In the genomic region with DNA sequence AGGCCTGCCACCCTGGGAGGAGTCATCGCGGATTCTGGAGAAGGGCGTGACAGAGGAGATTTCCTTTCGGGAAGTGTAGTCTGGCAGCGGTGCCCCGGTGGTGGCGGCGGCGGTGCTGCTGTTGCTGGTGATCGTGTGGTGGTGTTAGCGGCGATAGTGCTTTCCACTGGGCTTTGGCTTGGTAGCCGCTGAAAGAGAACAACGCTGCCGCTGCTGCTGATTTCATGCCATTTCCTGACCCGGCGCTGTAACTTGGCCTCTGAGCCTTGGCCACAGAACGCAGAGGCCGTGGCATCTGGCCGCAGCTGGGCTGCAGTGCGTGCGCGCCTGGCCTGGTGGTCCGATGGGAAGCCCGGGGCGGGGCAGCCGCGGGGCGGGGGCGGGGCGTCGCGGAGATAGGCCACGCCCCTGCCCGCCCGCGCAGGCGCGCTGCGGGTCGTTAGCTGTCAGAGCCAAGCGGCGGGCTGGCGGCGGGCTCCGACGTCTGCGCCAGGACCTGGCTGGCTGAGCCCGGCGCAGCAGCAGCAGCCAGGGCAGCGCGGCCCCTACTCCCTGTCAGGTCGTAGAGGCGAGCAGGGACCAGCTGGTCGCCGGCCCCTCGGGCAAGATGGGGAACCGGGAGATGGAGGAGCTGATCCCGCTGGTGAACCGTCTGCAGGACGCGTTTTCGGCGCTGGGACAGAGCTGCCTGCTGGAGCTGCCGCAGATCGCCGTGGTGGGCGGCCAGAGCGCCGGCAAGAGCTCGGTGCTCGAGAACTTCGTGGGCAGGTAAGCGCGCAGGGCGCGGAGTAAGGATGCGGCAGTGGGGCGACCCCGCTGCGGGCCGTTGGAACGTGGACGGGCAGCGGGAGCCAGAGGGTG, we compare ENCODE assay signal across 8 cellular contexts. TPM values are rescaled to one million over a fixed set of nuclear protein-coding genes. Genes with fewer than 3 reads are reported as not detected.
A peak's percentile ranks its signal among the peaks of the same experiment; 100 is the strongest.
DNase-seq lines count a peak whose midpoint lies in the region; ATAC-seq and TF ChIP-seq lines count a peak whose summit lies in the region.

A gene (plus strand): TSS at position 449 of the 861 bp plus-strand sequence. CDS start 159 bp downstream, at position 608.

- H3K36me3 ChIP-seq in iPS-20b (ENCODE audit: insufficient read depth, low read depth, low read length), result no peaks in the 10 kb centered on the region
- H3K36me3 ChIP-seq in skeletal muscle satellite cell (ENCODE audit: insufficient read depth, low read length), result no peaks in the 10 kb centered on the region
- H3K36me3 ChIP-seq in Karpas-422 (ENCODE audit: insufficient read depth, low read length), result no peaks in the 10 kb centered on the region

- peak within 1 kb of the TSS; percentile 73 for H3K27ac Mint-ChIP-seq in MCF 10A (ENCODE audit: low read depth, unreplicated experiment)

- H2AFZ ChIP-seq in Karpas-422 (ENCODE audit: low read length), result no peak within 1 kb of the TSS

- no peaks in the 10 kb centered on the region for H3K36me3 Mint-ChIP-seq in MCF 10A (ENCODE audit: insufficient read depth, unreplicated experiment)

- H3K4me1 Mint-ChIP-seq in MCF 10A (ENCODE audit: insufficient read depth, unreplicated experiment), result peaks cover 16% of the 10 kb centered on the region

- H3K27me3 Mint-ChIP-seq in MCF 10A (ENCODE audit: insufficient read depth, unreplicated experiment), result peaks cover 33% of the 10 kb centered on the region

- peak within 1 kb of the TSS; percentile 65; the same call in 1 of the 2 replicates for H3K9ac ChIP-seq in iPS-20b (ENCODE audit: low read depth, low read length)
- H3K9ac ChIP-seq in skeletal muscle satellite cell (ENCODE audit: low read depth, low read length), result peak within 1 kb of the TSS; percentile 74
- no peak within 1 kb of the TSS for H3K9ac ChIP-seq in Karpas-422 (ENCODE audit: low read length)

- no peak for TF ChIP-seq CTCF in GM12875 (IDR thresholded peaks at IDR 0.05; ENCODE audit: borderline replicate concordance, insufficient read depth, low read depth, low read length)
- TF ChIP-seq CTCF in MCF 10A (IDR thresholded peaks at IDR 0.05; ENCODE audit: unreplicated experiment), result no peak

- POLR2A ChIA-PET in MCF 10A (lab: Yijun Ruan, JAX), result interaction anchor here (0.6 to 3.0 kb wide), 10 partner anchors 9 to 142 kb away, joined by 3 to 18 read pairs (median 4); a partner anchor contains a TSS

- peaks cover 42% of the 10 kb centered on the region for H3K27me3 ChIP-seq in iPS-20b (ENCODE audit: insufficient read depth, low read length)
- peaks cover 5% of the 10 kb centered on the region for H3K27me3 ChIP-seq in skeletal muscle satellite cell (ENCODE audit: control insufficient read depth, insufficient read depth, low read length)
- no peaks in the 10 kb centered on the region for H3K27me3 ChIP-seq in Karpas-422 (ENCODE audit: low read length)

- peak within 1 kb of the TSS; percentile 71 for H3K4me3 Mint-ChIP-seq in MCF 10A (ENCODE audit: unreplicated experiment)

- H3K9me3 ChIP-seq in iPS-20b (ENCODE audit: insufficient read depth, low read depth, low read length) (no peaks in the 10 kb centered on the region), skeletal muscle satellite cell (replicated peaks; ENCODE audit: low read length) (no peaks in the 10 kb centered on the region), Karpas-422 (ENCODE audit: low read length) (no peaks in the 10 kb centered on the region)

- H4K20me1 ChIP-seq in Karpas-422 (ENCODE audit: insufficient read depth, low read depth, low read length), result no peaks in the 10 kb centered on the region

- no TSS peak for BruUV-seq in MCF 10A (replicated peaks; lab: Mats Ljungman, UMichigan)

- H3K9me2 ChIP-seq in Karpas-422 (replicated peaks; ENCODE audit: insufficient read depth, low read length), result no peaks in the 10 kb centered on the region

- H3K4me3 ChIP-seq in GM12875 (ENCODE audit: low read depth, low read length) (peak within 1 kb of the TSS; percentile 68), iPS-20b (ENCODE audit: low read length) (peak within 1 kb of the TSS; percentile 66), skeletal muscle satellite cell (ENCODE audit: low read length) (peak within 1 kb of the TSS; percentile 87), Karpas-422 (ENCODE audit: low read length) (no peak within 1 kb of the TSS)

- peak within 1 kb of the TSS; percentile 100 for H3K4me2 ChIP-seq in skeletal muscle satellite cell (ENCODE audit: low read length)
- H3K4me2 ChIP-seq in Karpas-422 (ENCODE audit: low read depth, low read length, poor library complexity, severe bottlenecking), result no peak within 1 kb of the TSS

- no peak within 1 kb of the TSS for H3K27ac ChIP-seq in iPS-20b (ENCODE audit: low read length)
- H3K27ac ChIP-seq in Karpas-422 (ENCODE audit: low read length), result no peak within 1 kb of the TSS

- intact Hi-C loops in MCF 10A (cut with micrococcal nuclease), result no loop called here

- H3K4me1 ChIP-seq in iPS-20b (ENCODE audit: insufficient read depth, low read length), result no peaks in the 10 kb centered on the region
- H3K4me1 ChIP-seq in skeletal muscle satellite cell (ENCODE audit: control insufficient read depth, insufficient read depth, low read length), result peaks cover 7% of the 10 kb centered on the region
- peaks cover 6% of the 10 kb centered on the region; the same call in 1 of the 2 replicates for H3K4me1 ChIP-seq in Karpas-422 (ENCODE audit: low read length)

- CTCF ChIA-PET in MCF 10A (lab: Yijun Ruan, JAX), result interaction anchor here (0.6 to 5.5 kb wide), 16 partner anchors 11 to 603 kb away, joined by 3 to 52 read pairs (median 4); a partner anchor contains a TSS

- no peaks in the 10 kb centered on the region for H3K9me3 Mint-ChIP-seq in MCF 10A (ENCODE audit: unreplicated experiment)

- H3K79me2 ChIP-seq in Karpas-422 (ENCODE audit: low read length), result no peaks in the 10 kb centered on the region

- peak; percentile 56 for DNase-seq in NCI-H1694 (lab: John Stamatoyannopoulos, UW)
- peak; percentile 86 for DNase-seq in UCSD-AML1 (lab: John Stamatoyannopoulos, UW; ENCODE audit: unreplicated experiment)
- peak; percentile 74 for DNase-seq in MCF 10A (ENCODE audit: unreplicated experiment)
- DNase-seq in Karpas-422, result no peak

- ATAC-seq in HG02642 (IDR thresholded peaks at IDR 0.05; ENCODE audit: poor library complexity, unreplicated experiment), result peak; percentile 91

RNA-seq across cellular contexts. Expression of the gene that starts here (rescaled TPM):
- total RNA-seq in MCF 10A (2022), result 0.44 and 0.68 TPM in 2 replicates
- 0.87 and 1.8 TPM in 2 replicates for total RNA-seq in skeletal muscle satellite cell (2012; rRNA removed)
- total RNA-seq in Karpas-422 (2014; rRNA removed; shearing (Covaris generic); ENCODE audit: low replicate concordance), result 0.45 and 0.51 TPM in 2 replicates

Comparison
In these comparisons a context has a peak if more than half of its experiments do, and no peak if none do; other contexts are left out.
1. Peak in DNase-seq in MCF 10A; RNA of the gene not detected or under 1 TPM.